In the genomic region with DNA sequence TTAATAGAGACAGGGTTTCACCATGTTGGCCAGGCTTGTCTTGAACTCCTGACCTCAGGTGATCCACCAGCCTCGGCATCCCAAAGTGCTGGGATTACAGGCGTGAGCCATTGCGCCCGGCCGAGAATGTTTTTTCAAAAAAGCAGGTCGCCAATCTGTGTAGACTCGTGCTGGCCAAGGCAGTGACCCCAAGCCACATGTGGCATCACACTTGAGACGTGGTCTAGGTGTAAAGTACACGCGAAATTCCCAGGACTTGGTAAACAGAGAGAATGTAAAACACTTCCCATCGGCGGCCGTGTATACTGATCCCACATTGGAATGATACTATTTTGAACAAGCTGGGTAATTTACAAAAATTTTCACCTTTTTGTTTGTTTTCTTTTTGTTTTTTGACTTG, we compare ENCODE assay signal across 15 cellular contexts. TPM values are rescaled to one million over a fixed set of nuclear protein-coding genes. Genes with fewer than 3 reads are reported as not detected.
A peak's percentile ranks its signal among the peaks of the same experiment; 100 is the strongest.
DNase-seq lines count a peak whose midpoint lies in the region; TF ChIP-seq lines count a peak whose summit lies in the region.
"Had no signal": no experiment of that assay in that cellular context is flagged by ENCODE, and none has a peak within 500 bp of the region (broad histone marks: within the 10 kb centered on the region; RNA-seq: fewer than 3 reads in every experiment).

No MANE protein-coding gene starts in this region.

- H3K9me3 ChIP-seq in BLaER1 (no peaks in the 10 kb centered on the region), mesenchymal stem cell (ENCODE audit: control insufficient read depth, low read length) (no peaks in the 10 kb centered on the region)
- H3K9me3 ChIP-seq: SJCRH30 had no signal

- H3K4me1 Mint-ChIP-seq in CD14-positive monocyte: peaks cover 53% of the 10 kb centered on the region

- H3K18ac ChIP-seq in mesenchymal stem cell (ENCODE audit: low read depth in 1 of 2, low read length in 2 of 2): peak overlapping the region in 1 of 2 experiments; percentile 37

- no peak overlapping the region for H3K14ac ChIP-seq in mesenchymal stem cell (ENCODE audit: low read length in 2 of 2)

- H3K27ac ChIP-seq in BLaER1 (0 out of 2 replicates have a peak overlapping the region, but pooled peaks have one; percentile 77), RWPE1 (peak overlapping the region; percentile 86), mesenchymal stem cell (ENCODE audit: low read length, poor library complexity, severe bottlenecking) (no peak overlapping the region)

- H3K27me3 Mint-ChIP-seq in CD14-positive monocyte (ENCODE audit: low read depth in 3 of 3): peaks cover 13 to 20% (median 17%) of the 10 kb centered on the region in 3 donors
- H3K27me3 Mint-ChIP-seq: CD4-positive, CD25-positive, alpha-beta regulatory T cell had no signal

- H4K8ac ChIP-seq in mesenchymal stem cell (ENCODE audit: low read length): no peak overlapping the region

- no peak overlapping the region for H2BK15ac ChIP-seq in mesenchymal stem cell (ENCODE audit: low read depth, poor library complexity, severe bottlenecking)

- H2AK5ac ChIP-seq in mesenchymal stem cell (ENCODE audit: low read length, severe bottlenecking): peak overlapping the region; percentile 3

- WGBS in mesenchymal stem cell: 92% methylated on average over 11 of the region's 13 CpGs

- H3K9ac ChIP-seq in BLaER1: no peak overlapping the region
- H3K9ac ChIP-seq in mesenchymal stem cell (ENCODE audit: low read length): no peak overlapping the region

- H3K23ac ChIP-seq in mesenchymal stem cell (ENCODE audit: low read length in 2 of 2): no peak overlapping the region

- H4K20me1 ChIP-seq in BLaER1: peaks cover 17% of the 10 kb centered on the region

- H3K79me1 ChIP-seq in mesenchymal stem cell (replicated peaks; ENCODE audit: low read length, poor library complexity, severe bottlenecking): peaks cover 18% of the 10 kb centered on the region

- H3K4me1 ChIP-seq in BLaER1 (peaks cover 80% of the 10 kb centered on the region), mesenchymal stem cell (ENCODE audit: control insufficient read depth, insufficient read depth, low read depth, low read length) (peaks cover 36% of the 10 kb centered on the region)

- peak overlapping the region in 4 of 7 donors; percentile 15 to 95 (median 85) for H3K27ac Mint-ChIP-seq in CD14-positive monocyte

- H4K91ac ChIP-seq in mesenchymal stem cell (ENCODE audit: low read length): peak overlapping the region; percentile 70

- POLR2A ChIA-PET in RWPE1 (lab: Yijun Ruan, JAX; ENCODE audit: low non-redundant PET): no interaction called here

- intact Hi-C loops in CD14-positive monocyte (cut with micrococcal nuclease): loop anchor here in 1 of 2 donors (5.0 kb wide), 1 partner anchor 202 kb away; no protein-coding TSS in a partner anchor

- H3K4me3 ChIP-seq in BLaER1 (no peak overlapping the region), mesenchymal stem cell (ENCODE audit: insufficient read depth in 1 of 2, low read depth in 1 of 2, low read length in 2 of 2) (no peak overlapping the region)
- H3K4me3 ChIP-seq: SJCRH30 had no signal

- no peak overlapping the region for H3K4ac ChIP-seq in mesenchymal stem cell (ENCODE audit: low read depth in 1 of 2, low read length in 2 of 2)

- H3K36me3 ChIP-seq in BLaER1 (no peaks in the 10 kb centered on the region), mesenchymal stem cell (ENCODE audit: control insufficient read depth in 1 of 2, insufficient read depth in 2 of 2, low read depth in 1 of 2, low read length in 2 of 2) (peaks cover 0 to 8% of the 10 kb centered on the region in 2 experiments)
- H3K36me3 ChIP-seq: SJCRH30 had no signal

- CTCF ChIA-PET in RWPE1 (lab: Yijun Ruan, JAX): interaction anchor here (0.5 to 1.1 kb wide), 3 partner anchors 79 to 997 kb away, joined by 3 to 5 read pairs (median 5); a partner anchor contains a TSS

- TF ChIP-seq CTCF in CD14-positive monocyte (IDR thresholded peaks at IDR 0.05) (no peak), RWPE1 (conservative IDR thresholded peaks at IDR 0.05; ENCODE audit: low read depth) (no peak)

- H3K4me3 Mint-ChIP-seq in CD14-positive monocyte: no peak overlapping the region

- DNase-seq in CD14-positive monocyte (ENCODE audit: low spot score) (no peak), RWPE1 (ENCODE audit: low spot score) (no peak), mesenchymal stem cell (no peak), HUDEP-2 (lab: John Stamatoyannopoulos, UW; ENCODE audit: unreplicated experiment in 76 of 76) (no peak), NCI-H2107 (lab: John Stamatoyannopoulos, UW) (no peak)
- no peak for DNase-seq in stimulated activated CD4-positive, alpha-beta T cell treated with anti-CD3 and anti-CD28 coated beads, Interleukin-1b, Interleukin-23, amount 100 ng/mL, for 48 hours
- DNase-seq: CD4-positive, CD25-positive, alpha-beta regulatory T cell; GF-D8; GM23248; HFFc6; Karpas-422; NCI-H1105 treated with DMSO at 0.1 percent for 48 hours; NCI-H187 treated with DMSO at 0.1 percent for 48 hours; SJCRH30 had no signal

- H2BK12ac ChIP-seq in mesenchymal stem cell (ENCODE audit: low read length in 2 of 2): peak overlapping the region in 1 of 2 experiments; percentile 14

- H2AFZ ChIP-seq in mesenchymal stem cell (ENCODE audit: low read depth, low read length): no peak overlapping the region

- H3K36me3 Mint-ChIP-seq in CD14-positive monocyte: peaks cover 0 to 4% of the 10 kb centered on the region in 2 donors
- H3K36me3 Mint-ChIP-seq: CD4-positive, CD25-positive, alpha-beta regulatory T cell had no signal

- H3K4me2 ChIP-seq in BLaER1: peak overlapping the region; percentile 97
- H3K4me2 ChIP-seq in mesenchymal stem cell (ENCODE audit: low read length, poor library complexity, severe bottlenecking): no peak overlapping the region

- peaks cover 6% of the 10 kb centered on the region; the same call in 1 of the 2 replicates for H3K27me3 ChIP-seq in BLaER1
- no peaks in the 10 kb centered on the region for H3K27me3 ChIP-seq in mesenchymal stem cell (ENCODE audit: control insufficient read depth in 1 of 2, insufficient read depth in 1 of 2, low read length in 2 of 2)
- H3K27me3 ChIP-seq: SJCRH30 had no signal

- H2BK5ac ChIP-seq in mesenchymal stem cell (ENCODE audit: low read depth, low read length, poor library complexity, severe bottlenecking): no peak overlapping the region

- H2BK120ac ChIP-seq in mesenchymal stem cell (ENCODE audit: low read depth, low read length): no peak overlapping the region

- no peaks in the 10 kb centered on the region for H3K9me3 Mint-ChIP-seq in CD14-positive monocyte
- H3K9me3 Mint-ChIP-seq: HFFc6 had no signal

RNA-seq across cellular contexts. Expression of a gene that starts 41.1 kb away (rescaled TPM):
- polyA plus RNA-seq in CD14-positive monocyte: under 1 TPM; 0.11 to 0.27 TPM
- 20.2 TPM for polyA plus RNA-seq in mesenchymal stem cell (2013, experiment 1 of 2)
- polyA plus RNA-seq in mesenchymal stem cell (2013, experiment 2 of 2): 20.1 TPM

RNA-seq across cellular contexts. Expression of a gene that starts 41.8 kb away (rescaled TPM):
- polyA plus RNA-seq in CD14-positive monocyte: under 1 TPM in 1 of 2 donors, not detected in 1; 0.21 TPM
- polyA plus RNA-seq in mesenchymal stem cell (2013, experiment 1 of 2): 2.7 TPM
- polyA plus RNA-seq in mesenchymal stem cell (2013, experiment 2 of 2): 2.8 TPM
- polyA plus RNA-seq: CD4-positive, CD25-positive, alpha-beta regulatory T cell had no signal
